In the genomic region with DNA sequence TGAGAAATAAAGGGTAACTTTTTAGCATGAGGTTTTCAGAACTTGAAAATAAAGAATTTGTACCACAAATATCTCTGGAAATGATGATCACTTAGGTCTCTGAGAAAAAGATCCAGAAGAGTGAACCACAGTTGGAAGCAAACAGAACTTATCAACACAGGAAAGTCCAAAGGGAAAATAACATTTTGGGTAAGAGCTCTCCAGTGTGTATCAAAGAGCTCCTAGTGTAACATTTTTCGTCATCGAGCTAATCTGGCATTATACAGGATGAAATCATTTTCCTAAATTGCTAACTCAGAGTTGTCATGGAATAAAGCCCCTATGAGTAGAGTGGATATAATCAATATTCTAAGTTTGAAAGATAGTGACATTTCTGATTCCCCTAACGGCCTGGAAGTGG, we compare ENCODE assay signal across 15 cellular contexts.
DNase-seq lines count a peak whose midpoint lies in the region; ATAC-seq and TF ChIP-seq lines count a peak whose summit lies in the region.
"Had no signal": no experiment of that assay in that cellular context is flagged by ENCODE, and none has a peak within 500 bp of the region (broad histone marks: within the 10 kb centered on the region; RNA-seq: fewer than 3 reads in every experiment).

No MANE protein-coding gene starts in this region.

- H3K36me3 ChIP-seq in left ventricle myocardium inferior, result no peaks in the 10 kb centered on the region

- DNase-seq in left ventricle myocardium inferior (no peak), left cardiac atrium (no peak), left ventricle myocardium superior (no peak), sciatic nerve (ENCODE audit: low spot score) (no peak)
- DNase-seq: C1 segment of cervical spinal cord; Calu3; CD4-positive, alpha-beta memory T cell; COR-L47; DMS53; DND-41; GM23248; H7; HCEC 1CT had no signal

- H3K4me3 ChIP-seq in left ventricle myocardium inferior, result no peak overlapping the region
- H3K4me3 ChIP-seq: GM23248 had no signal

- intact Hi-C loops in left ventricle myocardium inferior (cut with micrococcal nuclease) (no loop called here), left cardiac atrium (cut with DNase I) (no loop called here), left ventricle myocardium superior (cut with micrococcal nuclease) (no loop called here), sciatic nerve (cut with DNase I) (no loop called here)

- no peaks in the 10 kb centered on the region for H3K9me3 ChIP-seq in left ventricle myocardium inferior (replicated peaks)

- no peak for TF ChIP-seq CTCF in left ventricle myocardium inferior (IDR thresholded peaks at IDR 0.05; ENCODE audit: borderline replicate concordance)

- H3K4me1 ChIP-seq in left ventricle myocardium inferior, result peaks cover 36% of the 10 kb centered on the region

- no peaks in the 10 kb centered on the region for H3K27me3 ChIP-seq in left ventricle myocardium inferior (ENCODE audit: low read depth)

- no peak for ATAC-seq in left cardiac atrium
- peak; percentile 53 for ATAC-seq in left ventricle myocardium superior
- peak; percentile 70 for ATAC-seq in sciatic nerve
- ATAC-seq in HG03432 (IDR thresholded peaks at IDR 0.05; ENCODE audit: unreplicated experiment), result no peak
- ATAC-seq in GM18868 (IDR thresholded peaks at IDR 0.05; ENCODE audit: unreplicated experiment), result no peak

- H3K27ac ChIP-seq in left ventricle myocardium inferior (replicated peaks), result peak overlapping the region; percentile 55
- H3K27ac ChIP-seq: GM23248 had no signal

Comparison
In these comparisons a context has a peak if more than half of its experiments do, and no peak if none do; other contexts are left out.
1. ATAC-seq: peak in left ventricle myocardium superior (single experiment) and sciatic nerve (single experiment); none in left cardiac atrium (0 of 2), HG03432 (single experiment) and GM18868 (single experiment).